In the genomic region with DNA sequence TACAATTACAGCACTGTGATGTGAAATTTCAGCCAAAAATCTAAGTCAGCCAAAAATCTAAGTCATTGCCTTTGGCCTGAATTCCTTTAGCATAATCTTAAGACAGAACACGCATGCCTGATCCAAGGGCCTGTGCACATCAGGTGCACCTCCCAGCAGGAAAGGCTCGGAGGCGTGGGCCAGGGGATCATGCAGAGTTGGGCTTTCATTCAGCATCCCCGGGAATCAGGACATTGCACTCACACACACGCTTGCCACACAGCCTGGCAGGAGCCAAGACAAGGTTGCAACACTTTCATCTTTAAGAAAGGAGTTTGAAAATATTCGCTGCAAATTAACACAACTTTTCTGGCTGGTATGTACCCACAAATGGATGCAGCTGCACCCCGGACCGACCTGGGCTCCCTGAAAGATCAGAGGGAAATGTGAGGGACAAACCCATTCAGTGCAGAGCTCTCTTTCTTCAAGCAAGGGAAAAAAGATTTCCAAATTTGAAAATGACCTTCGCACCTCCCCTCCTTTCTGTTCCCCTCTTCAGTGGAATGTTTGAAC, we compare ENCODE assay signal across 16 cellular contexts. TPM values are rescaled to one million over a fixed set of nuclear protein-coding genes. Genes with fewer than 3 reads are reported as not detected.
A peak's percentile ranks its signal among the peaks of the same experiment; 100 is the strongest.
DNase-seq lines count a peak whose midpoint lies in the region; FAIRE-seq and TF ChIP-seq lines count a peak whose summit lies in the region.
"Had no signal": no experiment of that assay in that cellular context is flagged by ENCODE, and none has a peak within 500 bp of the region (broad histone marks: within the 10 kb centered on the region; RNA-seq: fewer than 3 reads in every experiment).

No MANE protein-coding gene starts in this region.

- H4K91ac ChIP-seq in H1 (replicated peaks; ENCODE audit: insufficient read length, low read length), result no peak overlapping the region

- peak overlapping the region; percentile 2; the same call in 1 of the 2 replicates for H3K18ac ChIP-seq in H1 (ENCODE audit: extremely low read depth, low read length)

- H3K4me1 Mint-ChIP-seq in Caco-2 (ENCODE audit: low read depth, unreplicated experiment), result peaks cover 47% of the 10 kb centered on the region
- peaks cover 61% of the 10 kb centered on the region for H3K4me1 Mint-ChIP-seq in nephron progenitor cell

- H3K36me3 Mint-ChIP-seq in Caco-2 (ENCODE audit: insufficient read depth, unreplicated experiment), result peaks cover 32% of the 10 kb centered on the region
- H3K36me3 Mint-ChIP-seq in nephron progenitor cell (ENCODE audit: low read depth), result peaks cover 7% of the 10 kb centered on the region
- H3K36me3 Mint-ChIP-seq: activated CD4-positive, alpha-beta memory T cell treated with anti-CD3 and anti-CD28 coated beads for 36 hours; immature natural killer cell had no signal

- H3K79me2 ChIP-seq in OCI-LY3 (ENCODE audit: low read length) (no peaks in the 10 kb centered on the region), H1 (ENCODE audit: control insufficient read depth in 1 of 2, insufficient read depth in 2 of 2, low read length in 2 of 2) (no peaks in the 10 kb centered on the region)

- H4K5ac ChIP-seq in H1 (ENCODE audit: insufficient read length, low read depth, low read length), result no peak overlapping the region

- H3K27me3 Mint-ChIP-seq in Caco-2 (ENCODE audit: insufficient read depth, unreplicated experiment) (no peaks in the 10 kb centered on the region), nephron progenitor cell (ENCODE audit: low read depth, poor library complexity) (peaks cover 19% of the 10 kb centered on the region)

- H4K8ac ChIP-seq in H1 (ENCODE audit: extremely low read depth, insufficient read depth, low read length), result no peak overlapping the region

- H3K9me3 Mint-ChIP-seq in Caco-2 (ENCODE audit: unreplicated experiment) (peaks cover 5% of the 10 kb centered on the region), nephron progenitor cell (no peaks in the 10 kb centered on the region)
- H3K9me3 Mint-ChIP-seq: activated CD4-positive, alpha-beta memory T cell treated with anti-CD3 and anti-CD28 coated beads for 36 hours had no signal

- H3K27ac ChIP-seq in OCI-LY3 (ENCODE audit: low read length) (no peak overlapping the region), H1 (ENCODE audit: low read depth, low read length) (no peak overlapping the region)
- H3K27ac ChIP-seq: suprapubic skin had no signal

- no peak overlapping the region for H2BK20ac ChIP-seq in H1 (ENCODE audit: low read length)

- TF ChIP-seq RAD21 in H1 (IDR thresholded peaks at IDR 0.05 in 1 of 2, conservative IDR thresholded peaks at IDR 0.05 in 1 of 2; ENCODE audit: low read depth in 2 of 2, low read length in 2 of 2), result no peak

- H3K27me3 ChIP-seq in Caco-2 (replicated peaks; ENCODE audit: control insufficient read depth, insufficient read depth, low read length) (no peaks in the 10 kb centered on the region), OCI-LY3 (ENCODE audit: low read depth, low read length) (0 out of 2 replicates have a peak, but pooled peaks cover 5% of the 10 kb centered on the region), H1 (replicated peaks in 1 of 4; ENCODE audit: control insufficient read depth in 3 of 4, extremely low read depth in 1 of 4, insufficient read depth in 3 of 4, low read length in 3 of 4) (peaks cover 0 to 2% (median 0%) of the 10 kb centered on the region in 4 experiments; a peak in 2 of 7 replicates)
- H3K27me3 ChIP-seq: BE2C had no signal

- H2AFZ ChIP-seq in OCI-LY3 (ENCODE audit: low read depth, low read length) (no peak overlapping the region), H1 (ENCODE audit: low read length) (no peak overlapping the region)

- TF ChIP-seq EP300 in H1 (IDR thresholded peaks at IDR 0.05; ENCODE audit: borderline replicate concordance in 1 of 2, low read depth in 2 of 2, low read length in 2 of 2), result no peak

- intact Hi-C loops in Caco-2 (cut with micrococcal nuclease; ENCODE audit: unreplicated experiment), result loop anchor here (1.0 to 2.0 kb wide), 3 partner anchors 10 to 31 kb away; no protein-coding TSS in a partner anchor

- H3K4me3 Mint-ChIP-seq in Caco-2 (ENCODE audit: unreplicated experiment) (peak overlapping the region; percentile 75), nephron progenitor cell (no peak overlapping the region)
- H3K4me3 Mint-ChIP-seq: activated CD4-positive, alpha-beta memory T cell treated with anti-CD3 and anti-CD28 coated beads for 36 hours; immature natural killer cell had no signal

- no peak overlapping the region for H2BK15ac ChIP-seq in H1 (ENCODE audit: low read length)

- H2BK12ac ChIP-seq in H1 (ENCODE audit: low read depth, low read length), result no peak overlapping the region

- CTCF ChIA-PET in Caco-2 (lab: Charles Lee), result interaction anchor here (1.0 to 2.3 kb wide), 4 partner anchors 10 to 32 kb away, joined by 3 to 23 read pairs (median 10); no protein-coding TSS in a partner anchor
- CTCF ChIA-PET in H1 (lab: Charles Lee; ENCODE audit: partially characterized antibody), result interaction anchor here (1.0 to 5.6 kb wide), 4 partner anchors 10 to 1488 kb away, joined by 3 to 39 read pairs (median 6); no protein-coding TSS in a partner anchor

- H4K20me1 ChIP-seq in OCI-LY3 (ENCODE audit: insufficient read depth, low read length) (no peaks in the 10 kb centered on the region), H1 (replicated peaks in 1 of 2; ENCODE audit: control insufficient read depth in 1 of 2, insufficient read depth in 2 of 2, low read length in 2 of 2) (no peaks in the 10 kb centered on the region)

- no peaks in the 10 kb centered on the region for H3K79me1 ChIP-seq in H1 (ENCODE audit: low read depth, low read length)

- no peaks in the 10 kb centered on the region for H3K23me2 ChIP-seq in H1 (ENCODE audit: low read depth, low read length)

- H3K56ac ChIP-seq in H1 (replicated peaks; ENCODE audit: insufficient read length, low read depth, low read length), result no peak overlapping the region

- no peak overlapping the region for H3K14ac ChIP-seq in H1 (ENCODE audit: insufficient read length)

- H3K27ac Mint-ChIP-seq in Caco-2 (ENCODE audit: unreplicated experiment), result peak overlapping the region; percentile 93
- H3K27ac Mint-ChIP-seq in nephron progenitor cell, result peak overlapping the region; percentile 27
- H3K27ac Mint-ChIP-seq: activated CD4-positive, alpha-beta memory T cell treated with anti-CD3 and anti-CD28 coated beads for 36 hours; immature natural killer cell had no signal

- H3K23ac ChIP-seq in H1 (ENCODE audit: insufficient read length), result no peak overlapping the region

- no peak overlapping the region for H3K9ac ChIP-seq in OCI-LY3 (ENCODE audit: low read length)
- no peak overlapping the region for H3K9ac ChIP-seq in H1 (replicated peaks in 1 of 4; ENCODE audit: extremely low read depth in 1 of 4, low read depth in 3 of 4, low read length in 3 of 4)

- BruUV-seq in Caco-2 (replicated peaks; lab: Mats Ljungman, UMichigan), result TSS peak; percentile 64

- H3K4me3 ChIP-seq in Caco-2 (ENCODE audit: low read depth, low read length), result peak overlapping the region; percentile 13; the same call in 1 of the 2 replicates
- no peak overlapping the region for H3K4me3 ChIP-seq in OCI-LY3 (ENCODE audit: low read length)
- H3K4me3 ChIP-seq in H1 (ENCODE audit: extremely low read depth in 1 of 4, insufficient read depth in 2 of 4, low read depth in 3 of 4, low read length in 4 of 4), result no peak overlapping the region
- H3K4me3 ChIP-seq: suprapubic skin had no signal

- POLR2A ChIA-PET in Caco-2 (lab: Charles Lee) (interaction anchor here (1.0 to 3.4 kb wide), 4 partner anchors 10 to 48 kb away, joined by 4 to 51 read pairs (median 16); partner anchors contain the start of gene ERMARD), H1 (lab: Charles Lee; ENCODE audit: partially characterized antibody) (interaction anchor here (1.1 kb wide), 1 partner anchor 98 kb away, joined by 3 read pairs; the partner anchor contains the start of genes C6orf120 and WDR27)

- WGBS in H1 (ENCODE audit: extremely low coverage in 1 of 2, insufficient coverage in 1 of 2, insufficient read length in 1 of 2, insufficient replicate concordance in 2 of 2, low coverage in 1 of 2, low lambda C conversion rate in 2 of 2, missing lambda C conversion rate in 1 of 2), 2 experiments, result 84% methylated on average over 9 of the region's 9 CpGs; no CpG with 5 or more reads in 1 of the 2 experiments

- FAIRE-seq in H1 (lab: Jason Lieb, UNC), result no peak
- no peak for FAIRE-seq in D721Med (lab: Jason Lieb, UNC)
- FAIRE-seq: frontal cortex had no signal

- H2BK120ac ChIP-seq in H1 (replicated peaks; ENCODE audit: low read depth, low read length), result no peak overlapping the region

- H2BK5ac ChIP-seq in H1 (ENCODE audit: low read depth, low read length), result no peak overlapping the region

- DNase-seq in Caco-2 (peak; percentile 75 to 78), H1 (ENCODE audit: low read depth in 1 of 2, low spot score in 2 of 2) (peak in 1 of 2 experiments; percentile 37), nephron progenitor cell (no peak), pons (ENCODE audit: low spot score) (no peak), D721Med (ENCODE audit: insufficient read length, low spot score) (no peak)
- DNase-seq in activated CD4-positive, CD25-positive, alpha-beta regulatory T cell (lab: John Stamatoyannopoulos, UW), result no peak
- DNase-seq in stimulated activated CD4-positive, alpha-beta T cell treated with anti-CD3 and anti-CD28 coated beads, Interleukin-12 subunit alpha, Interleukin-12 subunit beta, amount 100 ng/mL, for 4 hours, result no peak
- DNase-seq: activated CD4-positive, alpha-beta memory T cell treated with anti-CD3 and anti-CD28 coated beads for 36 hours; activated effector memory CD4-positive, alpha-beta T cell treated with anti-CD3 and anti-CD28 coated beads, Interleukin-2, amount 50 U/mL, for 16 hours; immature natural killer cell; NCI-H2107; Right ventricle myocardium superior had no signal

- H3K36me3 ChIP-seq in Caco-2 (ENCODE audit: control insufficient read depth, insufficient read depth, low read length) (peaks cover 2% of the 10 kb centered on the region; the same call in 1 of the 2 replicates), OCI-LY3 (replicated peaks; ENCODE audit: low read depth, low read length) (no peaks in the 10 kb centered on the region), H1 (ENCODE audit: control insufficient read depth in 2 of 4, insufficient read depth in 4 of 4, low read length in 3 of 4) (no peaks in the 10 kb centered on the region)
- H3K36me3 ChIP-seq: BE2C, suprapubic skin had no signal

- peaks cover 75% of the 10 kb centered on the region for H3K4me1 ChIP-seq in Caco-2
- peaks cover 9% of the 10 kb centered on the region for H3K4me1 ChIP-seq in OCI-LY3 (ENCODE audit: low read length)
- H3K4me1 ChIP-seq in H1 (replicated peaks in 1 of 4; ENCODE audit: control insufficient read depth in 3 of 4, insufficient read depth in 4 of 4, low read length in 3 of 4), result peaks cover 0 to 10% (median 2%) of the 10 kb centered on the region in 4 experiments; a peak in 4 of 7 replicates

- no peak overlapping the region for H3K4ac ChIP-seq in H1 (replicated peaks; ENCODE audit: insufficient read length, low read depth, low read length)

- H3K9me3 ChIP-seq in Caco-2, result no peaks in the 10 kb centered on the region
- H3K9me3 ChIP-seq in OCI-LY3 (ENCODE audit: insufficient read depth, low read length), result no peaks in the 10 kb centered on the region
- no peaks in the 10 kb centered on the region for H3K9me3 ChIP-seq in H1 (ENCODE audit: insufficient read depth in 2 of 2, low read depth in 1 of 2, low read length in 1 of 2)
- H3K9me3 ChIP-seq: BE2C, suprapubic skin had no signal

- H3K4me2 ChIP-seq in OCI-LY3 (ENCODE audit: low read length), result 0 out of 2 replicates have a peak overlapping the region, but pooled peaks have one; percentile 12
- no peak overlapping the region for H3K4me2 ChIP-seq in H1 (ENCODE audit: insufficient read depth in 1 of 2, low read depth in 2 of 2, low read length in 2 of 2)

- TF ChIP-seq CTCF in Caco-2 (IDR thresholded peaks at IDR 0.05; ENCODE audit: insufficient read depth in 1 of 2, low read depth in 1 of 2, low read length in 1 of 2, severe bottlenecking in 1 of 2, unreplicated experiment in 1 of 2) (no peak), OCI-LY3 (IDR thresholded peaks at IDR 0.05; ENCODE audit: low read depth, low read length) (no peak), H1 (IDR thresholded peaks at IDR 0.05; ENCODE audit: control extremely low read depth in 1 of 3, insufficient read depth in 1 of 3, low read depth in 1 of 3, low read length in 3 of 3) (no peak), nephron progenitor cell (IDR thresholded peaks at IDR 0.05) (no peak), D721Med (IDR thresholded peaks at IDR 0.05; ENCODE audit: insufficient read depth, missing control alignments) (no peak)

- no peak for TF ChIP-seq POLR2A in H1 (IDR thresholded peaks at IDR 0.05; ENCODE audit: control extremely low read depth in 1 of 2, low read depth in 2 of 2, low read length in 2 of 2)

- H2AK5ac ChIP-seq in H1 (ENCODE audit: low read depth, low read length), result no peak overlapping the region

RNA-seq across cellular contexts. Expression of gene ERMARD, which starts 48.8 kb away (rescaled TPM):
- total RNA-seq in Caco-2 (2022), result 17.0 and 25.3 TPM in 2 replicates
- total RNA-seq in H1 (2021; fragmentation: NEBNext Ultra II Directional; extraction: Animal tissue kit (Norgen Biotek cat#: 25700)), result 11.2 and 12.2 TPM in 2 replicates
- 25.6 and 27.3 TPM in 2 replicates for polyA plus RNA-seq in H1 (2011; rRNA removed)
- polyA plus RNA-seq in H1 (2011; cell fraction: cytosol; rRNA removed), result 29.5 TPM
- polyA plus RNA-seq in H1 (2011; cell fraction: nucleus; rRNA removed), result 41.8 TPM
- polyA plus RNA-seq in H1 (2012, experiment 1 of 2), result 13.9 to 19.1 TPM (median 15.5 TPM) in 4 replicates
- 4.3 TPM for polyA plus RNA-seq in H1 (2012, experiment 2 of 2)
- polyA plus RNA-seq in H1 (2013, experiment 1 of 2), result 10.4 TPM
- 10.1 TPM for polyA plus RNA-seq in H1 (2013, experiment 2 of 2)
- polyA minus RNA-seq in H1 (2011; rRNA and poly(A)+ RNA removed), result 12.0 and 13.1 TPM in 2 replicates
- polyA minus RNA-seq in H1 (2011; cell fraction: cytosol; rRNA and poly(A)+ RNA removed), result 5.2 TPM
- 14.8 TPM for polyA minus RNA-seq in H1 (2011; cell fraction: nucleus; rRNA and poly(A)+ RNA removed)

RNA-seq across cellular contexts. Expression of gene DYNLT2, which starts 48.8 kb away (rescaled TPM):
- 2.4 and 2.6 TPM in 2 replicates for total RNA-seq in Caco-2 (2022)
- 1.6 and 1.8 TPM in 2 replicates for total RNA-seq in H1 (2021; fragmentation: NEBNext Ultra II Directional; extraction: Animal tissue kit (Norgen Biotek cat#: 25700))
- 0.48 and 0.74 TPM in 2 replicates for polyA plus RNA-seq in H1 (2011; rRNA removed)
- polyA plus RNA-seq in H1 (2011; cell fraction: cytosol; rRNA removed), result 1.9 TPM
- polyA plus RNA-seq in H1 (2011; cell fraction: nucleus; rRNA removed), result 0.84 TPM
- 0.64 to 1.9 TPM (median 1.0 TPM) in 4 replicates for polyA plus RNA-seq in H1 (2012, experiment 1 of 2)
- polyA plus RNA-seq in H1 (2012, experiment 2 of 2), result 0.08 TPM
- polyA plus RNA-seq in H1 (2013, experiment 1 of 2), result 3.5 TPM
- polyA plus RNA-seq in H1 (2013, experiment 2 of 2), result 3.1 TPM
- 0.38 and 0.71 TPM in 2 replicates for polyA minus RNA-seq in H1 (2011; rRNA and poly(A)+ RNA removed)
- 0.73 TPM for polyA minus RNA-seq in H1 (2011; cell fraction: cytosol; rRNA and poly(A)+ RNA removed)
- 2.4 TPM for polyA minus RNA-seq in H1 (2011; cell fraction: nucleus; rRNA and poly(A)+ RNA removed)

Comparison
In these comparisons a context has a peak if more than half of its experiments do, and no peak if none do; other contexts are left out.
1. DNase-seq: peak in Caco-2 (2 of 2); none in nephron progenitor cell (single experiment), pons (single experiment), activated CD4-positive, CD25-positive, alpha-beta regulatory T cell (0 of 4), D721Med (single experiment) and stimulated activated CD4-positive, alpha-beta T cell treated with anti-CD3 and anti-CD28 coated beads, Interleukin-12 subunit alpha, Interleukin-12 subunit beta, amount 100 ng/mL, for 4 hours (single experiment).